Comparison of ENCODE assay signal across 2 cellular contexts in the genomic region with DNA sequence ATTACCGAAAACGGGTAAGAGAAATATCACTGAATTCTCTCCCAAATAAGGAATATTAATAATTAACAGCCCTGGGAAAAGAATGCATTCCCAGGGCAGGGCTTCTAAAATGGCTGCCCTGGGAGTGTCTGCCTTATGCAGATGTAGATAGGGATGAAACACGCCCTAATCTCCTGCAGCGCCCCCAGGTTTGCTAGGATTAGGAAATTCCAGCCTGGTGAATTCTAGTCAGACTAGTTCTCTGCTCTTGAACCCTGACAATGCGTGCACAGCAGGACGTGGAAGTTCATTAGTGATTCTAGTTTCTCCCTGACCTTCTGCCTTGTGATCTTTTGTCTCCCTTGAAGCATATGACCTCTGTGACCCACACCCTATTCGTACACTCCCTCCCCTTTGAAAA.
A peak's percentile ranks its signal among the peaks of the same experiment; 100 is the strongest.
TF ChIP-seq lines count a peak whose summit lies in the region.

No MANE protein-coding gene starts in this region.

TF ChIP-seq in GM23338, 12 proteins besides CTCF, POLR2A, EP300 and RAD21:
- TF ChIP-seq, protein P1, sequence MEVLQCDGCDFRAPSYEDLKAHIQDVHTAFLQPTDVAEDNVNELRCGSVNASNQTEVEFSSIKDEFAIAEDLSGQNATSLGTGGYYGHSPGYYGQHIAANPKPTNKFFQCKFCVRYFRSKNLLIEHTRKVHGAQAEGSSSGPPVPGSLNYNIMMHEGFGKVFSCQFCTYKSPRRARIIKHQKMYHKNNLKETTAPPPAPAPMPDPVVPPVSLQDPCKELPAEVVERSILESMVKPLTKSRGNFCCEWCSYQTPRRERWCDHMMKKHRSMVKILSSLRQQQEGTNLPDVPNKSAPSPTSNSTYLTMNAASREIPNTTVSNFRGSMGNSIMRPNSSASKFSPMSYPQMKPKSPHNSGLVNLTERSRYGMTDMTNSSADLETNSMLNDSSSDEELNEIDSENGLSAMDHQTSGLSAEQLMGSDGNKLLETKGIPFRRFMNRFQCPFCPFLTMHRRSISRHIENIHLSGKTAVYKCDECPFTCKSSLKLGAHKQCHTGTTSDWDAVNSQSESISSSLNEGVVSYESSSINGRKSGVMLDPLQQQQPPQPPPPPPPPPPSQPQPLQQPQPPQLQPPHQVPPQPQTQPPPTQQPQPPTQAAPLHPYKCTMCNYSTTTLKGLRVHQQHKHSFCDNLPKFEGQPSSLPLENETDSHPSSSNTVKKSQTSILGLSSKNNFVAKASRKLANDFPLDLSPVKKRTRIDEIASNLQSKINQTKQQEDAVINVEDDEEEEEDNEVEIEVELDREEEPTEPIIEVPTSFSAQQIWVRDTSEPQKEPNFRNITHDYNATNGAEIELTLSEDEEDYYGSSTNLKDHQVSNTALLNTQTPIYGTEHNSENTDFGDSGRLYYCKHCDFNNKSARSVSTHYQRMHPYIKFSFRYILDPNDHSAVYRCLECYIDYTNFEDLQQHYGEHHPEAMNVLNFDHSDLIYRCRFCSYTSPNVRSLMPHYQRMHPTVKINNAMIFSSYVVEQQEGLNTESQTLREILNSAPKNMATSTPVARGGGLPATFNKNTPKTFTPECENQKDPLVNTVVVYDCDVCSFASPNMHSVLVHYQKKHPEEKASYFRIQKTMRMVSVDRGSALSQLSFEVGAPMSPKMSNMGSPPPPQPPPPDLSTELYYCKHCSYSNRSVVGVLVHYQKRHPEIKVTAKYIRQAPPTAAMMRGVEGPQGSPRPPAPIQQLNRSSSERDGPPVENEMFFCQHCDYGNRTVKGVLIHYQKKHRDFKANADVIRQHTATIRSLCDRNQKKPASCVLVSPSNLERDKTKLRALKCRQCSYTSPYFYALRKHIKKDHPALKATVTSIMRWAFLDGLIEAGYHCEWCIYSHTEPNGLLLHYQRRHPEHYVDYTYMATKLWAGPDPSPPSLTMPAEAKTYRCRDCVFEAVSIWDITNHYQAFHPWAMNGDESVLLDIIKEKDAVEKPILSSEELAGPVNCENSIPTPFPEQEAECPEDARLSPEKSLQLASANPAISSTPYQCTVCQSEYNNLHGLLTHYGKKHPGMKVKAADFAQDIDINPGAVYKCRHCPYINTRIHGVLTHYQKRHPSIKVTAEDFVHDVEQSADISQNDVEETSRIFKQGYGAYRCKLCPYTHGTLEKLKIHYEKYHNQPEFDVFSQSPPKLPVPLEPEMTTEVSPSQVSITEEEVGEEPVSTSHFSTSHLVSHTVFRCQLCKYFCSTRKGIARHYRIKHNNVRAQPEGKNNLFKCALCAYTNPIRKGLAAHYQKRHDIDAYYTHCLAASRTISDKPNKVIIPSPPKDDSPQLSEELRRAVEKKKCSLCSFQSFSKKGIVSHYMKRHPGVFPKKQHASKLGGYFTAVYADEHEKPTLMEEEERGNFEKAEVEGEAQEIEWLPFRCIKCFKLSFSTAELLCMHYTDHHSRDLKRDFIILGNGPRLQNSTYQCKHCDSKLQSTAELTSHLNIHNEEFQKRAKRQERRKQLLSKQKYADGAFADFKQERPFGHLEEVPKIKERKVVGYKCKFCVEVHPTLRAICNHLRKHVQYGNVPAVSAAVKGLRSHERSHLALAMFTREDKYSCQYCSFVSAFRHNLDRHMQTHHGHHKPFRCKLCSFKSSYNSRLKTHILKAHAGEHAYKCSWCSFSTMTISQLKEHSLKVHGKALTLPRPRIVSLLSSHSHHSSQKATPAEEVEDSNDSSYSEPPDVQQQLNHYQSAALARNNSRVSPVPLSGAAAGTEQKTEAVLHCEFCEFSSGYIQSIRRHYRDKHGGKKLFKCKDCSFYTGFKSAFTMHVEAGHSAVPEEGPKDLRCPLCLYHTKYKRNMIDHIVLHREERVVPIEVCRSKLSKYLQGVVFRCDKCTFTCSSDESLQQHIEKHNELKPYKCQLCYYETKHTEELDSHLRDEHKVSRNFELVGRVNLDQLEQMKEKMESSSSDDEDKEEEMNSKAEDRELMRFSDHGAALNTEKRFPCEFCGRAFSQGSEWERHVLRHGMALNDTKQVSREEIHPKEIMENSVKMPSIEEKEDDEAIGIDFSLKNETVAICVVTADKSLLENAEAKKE (CRISPR knock-in tag; IDR thresholded peaks at IDR 0.05) = peak; percentile 18; the same call in 1 of the 2 replicates

TF ChIP-seq in H1, 55 proteins besides CTCF, POLR2A, EP300 and RAD21 (continued from another document):
- peak in 1 of 2 experiments; percentile 19; a peak in 1 of 4 replicates for TF ChIP-seq HDAC2 (IDR thresholded peaks at IDR 0.05; ENCODE audit: borderline replicate concordance in 1 of 2, low read depth in 2 of 2, low read length in 2 of 2)
- 0 out of 2 replicates have a peak, but pooled peaks have one; percentile 30 for TF ChIP-seq POU5F1 (IDR thresholded peaks at IDR 0.05; ENCODE audit: low read depth, low read length)
